In the genomic region with DNA sequence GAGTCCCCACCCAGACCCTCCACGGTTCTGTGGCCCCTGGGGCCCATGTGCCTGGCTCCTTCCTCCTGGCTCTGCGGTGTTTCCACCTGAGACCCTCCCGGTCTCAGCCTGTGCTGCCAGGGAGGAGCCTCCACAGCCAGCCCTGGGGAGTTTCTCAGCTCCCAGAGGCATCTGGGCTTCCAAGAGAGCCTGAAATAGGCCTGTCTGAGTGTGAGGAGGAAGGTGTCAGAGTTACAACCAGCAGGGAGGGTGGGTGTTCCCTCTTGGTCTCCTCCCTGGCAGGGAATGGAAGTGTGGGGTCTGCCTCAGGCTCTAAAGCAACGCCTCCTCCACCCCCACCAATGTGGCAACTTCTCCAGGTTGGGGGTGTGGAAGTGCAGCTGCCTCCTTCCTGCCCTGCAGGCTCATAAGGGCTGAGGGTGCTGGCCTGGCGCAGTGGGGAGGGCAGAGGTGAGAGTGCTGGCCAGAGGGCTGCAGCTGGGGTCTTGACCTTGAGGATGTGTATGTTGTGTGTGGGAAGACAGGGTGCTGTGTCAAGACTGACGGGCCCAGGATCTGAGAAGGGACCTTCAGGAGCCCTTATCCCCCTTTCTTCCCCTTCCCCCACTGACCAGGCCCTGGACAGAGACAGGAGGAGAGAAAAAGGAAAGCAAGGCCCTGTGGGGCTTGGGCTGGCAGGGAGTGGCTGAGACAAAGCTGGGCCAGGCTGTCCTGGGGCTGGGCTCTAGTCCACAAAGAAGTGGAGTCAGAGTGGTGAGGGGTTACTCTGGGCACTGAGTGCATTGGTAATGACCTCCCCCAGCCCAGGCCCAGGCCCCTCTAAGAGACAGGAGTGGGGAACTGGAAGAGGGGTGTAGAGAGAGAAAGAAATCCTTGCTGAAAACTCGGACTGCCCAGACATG, we compare ENCODE assay signal across 2 cellular contexts.
TF ChIP-seq lines count a peak whose summit lies in the region.

No MANE protein-coding gene starts in this region.

TF ChIP-seq in SK-N-SH, 30 proteins besides CTCF, POLR2A, EP300 and RAD21:
- TF ChIP-seq, protein P1, sequence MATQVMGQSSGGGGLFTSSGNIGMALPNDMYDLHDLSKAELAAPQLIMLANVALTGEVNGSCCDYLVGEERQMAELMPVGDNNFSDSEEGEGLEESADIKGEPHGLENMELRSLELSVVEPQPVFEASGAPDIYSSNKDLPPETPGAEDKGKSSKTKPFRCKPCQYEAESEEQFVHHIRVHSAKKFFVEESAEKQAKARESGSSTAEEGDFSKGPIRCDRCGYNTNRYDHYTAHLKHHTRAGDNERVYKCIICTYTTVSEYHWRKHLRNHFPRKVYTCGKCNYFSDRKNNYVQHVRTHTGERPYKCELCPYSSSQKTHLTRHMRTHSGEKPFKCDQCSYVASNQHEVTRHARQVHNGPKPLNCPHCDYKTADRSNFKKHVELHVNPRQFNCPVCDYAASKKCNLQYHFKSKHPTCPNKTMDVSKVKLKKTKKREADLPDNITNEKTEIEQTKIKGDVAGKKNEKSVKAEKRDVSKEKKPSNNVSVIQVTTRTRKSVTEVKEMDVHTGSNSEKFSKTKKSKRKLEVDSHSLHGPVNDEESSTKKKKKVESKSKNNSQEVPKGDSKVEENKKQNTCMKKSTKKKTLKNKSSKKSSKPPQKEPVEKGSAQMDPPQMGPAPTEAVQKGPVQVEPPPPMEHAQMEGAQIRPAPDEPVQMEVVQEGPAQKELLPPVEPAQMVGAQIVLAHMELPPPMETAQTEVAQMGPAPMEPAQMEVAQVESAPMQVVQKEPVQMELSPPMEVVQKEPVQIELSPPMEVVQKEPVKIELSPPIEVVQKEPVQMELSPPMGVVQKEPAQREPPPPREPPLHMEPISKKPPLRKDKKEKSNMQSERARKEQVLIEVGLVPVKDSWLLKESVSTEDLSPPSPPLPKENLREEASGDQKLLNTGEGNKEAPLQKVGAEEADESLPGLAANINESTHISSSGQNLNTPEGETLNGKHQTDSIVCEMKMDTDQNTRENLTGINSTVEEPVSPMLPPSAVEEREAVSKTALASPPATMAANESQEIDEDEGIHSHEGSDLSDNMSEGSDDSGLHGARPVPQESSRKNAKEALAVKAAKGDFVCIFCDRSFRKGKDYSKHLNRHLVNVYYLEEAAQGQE (IDR thresholded peaks at IDR 0.05; ENCODE audit: low read depth, low read length) = no peak
- TF ChIP-seq RFX5 (IDR thresholded peaks at IDR 0.05; ENCODE audit: low read length) (no peak), ELF1 (IDR thresholded peaks at IDR 0.05) (no peak), SMC3 (IDR thresholded peaks at IDR 0.05; ENCODE audit: low read depth, low read length) (no peak)

TF ChIP-seq in SK-N-SH treated with all-trans-retinoic acid at 6 μM for 48 hours, 23 proteins besides CTCF, POLR2A, EP300 and RAD21:
- TF ChIP-seq ZFP30 (CRISPR knock-in tag; IDR thresholded peaks at IDR 0.05) (no peak), ZNF8 (CRISPR knock-in tag; IDR thresholded peaks at IDR 0.05) (no peak), BACH2 (CRISPR knock-in tag; IDR thresholded peaks at IDR 0.05; ENCODE audit: borderline replicate concordance) (no peak), SNAI2 (CRISPR knock-in tag; IDR thresholded peaks at IDR 0.05) (no peak), ZNF70 (CRISPR knock-in tag; IDR thresholded peaks at IDR 0.05) (no peak), CSDC2 (CRISPR knock-in tag; IDR thresholded peaks at IDR 0.05) (no peak)
- TF ChIP-seq, protein P2, sequence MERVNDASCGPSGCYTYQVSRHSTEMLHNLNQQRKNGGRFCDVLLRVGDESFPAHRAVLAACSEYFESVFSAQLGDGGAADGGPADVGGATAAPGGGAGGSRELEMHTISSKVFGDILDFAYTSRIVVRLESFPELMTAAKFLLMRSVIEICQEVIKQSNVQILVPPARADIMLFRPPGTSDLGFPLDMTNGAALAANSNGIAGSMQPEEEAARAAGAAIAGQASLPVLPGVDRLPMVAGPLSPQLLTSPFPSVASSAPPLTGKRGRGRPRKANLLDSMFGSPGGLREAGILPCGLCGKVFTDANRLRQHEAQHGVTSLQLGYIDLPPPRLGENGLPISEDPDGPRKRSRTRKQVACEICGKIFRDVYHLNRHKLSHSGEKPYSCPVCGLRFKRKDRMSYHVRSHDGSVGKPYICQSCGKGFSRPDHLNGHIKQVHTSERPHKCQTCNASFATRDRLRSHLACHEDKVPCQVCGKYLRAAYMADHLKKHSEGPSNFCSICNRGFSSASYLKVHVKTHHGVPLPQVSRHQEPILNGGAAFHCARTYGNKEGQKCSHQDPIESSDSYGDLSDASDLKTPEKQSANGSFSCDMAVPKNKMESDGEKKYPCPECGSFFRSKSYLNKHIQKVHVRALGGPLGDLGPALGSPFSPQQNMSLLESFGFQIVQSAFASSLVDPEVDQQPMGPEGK (CRISPR knock-in tag; IDR thresholded peaks at IDR 0.05; ENCODE audit: borderline replicate concordance) = no peak
